Comparison of ENCODE assay signal across 16 cellular contexts in genomic region chr1:64098436-64098835, GRCh38.
DNase-seq lines count a peak whose midpoint lies in the region; ATAC-seq and TF ChIP-seq lines count a peak whose summit lies in the region.
"Had no signal": no experiment of that assay in that cellular context is flagged by ENCODE, and none has a peak within 500 bp of the region (broad histone marks: within the 10 kb centered on the region; RNA-seq: fewer than 3 reads in every experiment).

No MANE protein-coding gene starts in this region.

- ATAC-seq in Right ventricle myocardium inferior = peak; percentile 92
- peak in 7 of 8 donors; percentile 64 to 94 (median 79) for ATAC-seq in heart right ventricle
- ATAC-seq in HG02678 (IDR thresholded peaks at IDR 0.05; ENCODE audit: unreplicated experiment) = no peak

- H3K4me1 ChIP-seq in heart right ventricle = peaks cover 0 to 32% (median 12%) of the 10 kb centered on the region in 9 donors
- H3K4me1 ChIP-seq: BLaER1 treated with 17β-estradiol and CSF1 and Interleukin-3, amounts not matched to agents 10 nM and 100 nM had no signal

- no peak for TF ChIP-seq CTCF in heart right ventricle (IDR thresholded peaks at IDR 0.05)
- TF ChIP-seq CTCF in mesothelial cell of epicardium (IDR thresholded peaks at IDR 0.05; ENCODE audit: unreplicated experiment) = no peak

- DNase-seq in Right ventricle myocardium inferior (ENCODE audit: missing footprints) = no peak
- DNase-seq in cardiac septum (ENCODE audit: low spot score) = no peak
- DNase-seq in heart right ventricle = no peak
- DNase-seq in mesothelial cell of epicardium (ENCODE audit: low spot score in 2 of 2, unreplicated experiment in 2 of 2) = no peak
- no peak for DNase-seq in hepatic stellate cell (ENCODE audit: low spot score)
- DNase-seq in epidermal melanocyte (ENCODE audit: insufficient read length, low spot score) = no peak
- DNase-seq: CD8-positive, alpha-beta memory T cell; GF-D8; GOT3; KG1; NCI-H1048; NCI-H1436 treated with DMSO at 0.1 percent for 48 hours; NCI-H526 had no signal

- H3K27ac ChIP-seq in heart right ventricle = peak overlapping the region in 4 of 10 donors; percentile 18 to 43 (median 26)
- peak overlapping the region; percentile 56 for H3K27ac ChIP-seq in temporal lobe (ENCODE audit: low read depth, low read length)
- H3K27ac ChIP-seq: BLaER1 treated with 17β-estradiol and CSF1 and Interleukin-3, amounts not matched to agents 10 nM and 100 nM had no signal

- no peak overlapping the region for H3K4me3 ChIP-seq in heart right ventricle
- H3K4me3 ChIP-seq: BLaER1 treated with 17β-estradiol and CSF1 and Interleukin-3, amounts not matched to agents 10 nM and 100 nM had no signal

- H3K9me3 ChIP-seq in heart right ventricle = no peaks in the 10 kb centered on the region
- H3K9me3 ChIP-seq: BLaER1 treated with 17β-estradiol and CSF1 and Interleukin-3, amounts not matched to agents 10 nM and 100 nM had no signal

- 76 to 81% methylated on average over 1 of the region's 1 CpG for WGBS in heart right ventricle, 2 donors

- H3K36me3 ChIP-seq in heart right ventricle = no peaks in the 10 kb centered on the region
- H3K36me3 ChIP-seq: BLaER1 treated with 17β-estradiol and CSF1 and Interleukin-3, amounts not matched to agents 10 nM and 100 nM had no signal

- H3K4me3 Mint-ChIP-seq in mesothelial cell of epicardium = no peak overlapping the region
- H3K4me3 Mint-ChIP-seq: CD8-positive, alpha-beta memory T cell had no signal

- peaks cover 4% of the 10 kb centered on the region for H3K9me3 Mint-ChIP-seq in mesothelial cell of epicardium

- peak overlapping the region; percentile 76 for H3K27ac Mint-ChIP-seq in mesothelial cell of epicardium

- no peaks in the 10 kb centered on the region for H3K27me3 ChIP-seq in heart right ventricle
- H3K27me3 ChIP-seq: BLaER1 treated with 17β-estradiol and CSF1 and Interleukin-3, amounts not matched to agents 10 nM and 100 nM had no signal

- H3K27me3 Mint-ChIP-seq in mesothelial cell of epicardium (ENCODE audit: low read depth) = no peaks in the 10 kb centered on the region

- no peaks in the 10 kb centered on the region for H3K36me3 Mint-ChIP-seq in mesothelial cell of epicardium
- H3K36me3 Mint-ChIP-seq: CD8-positive, alpha-beta memory T cell had no signal

- H3K4me1 Mint-ChIP-seq in mesothelial cell of epicardium = peaks cover 44% of the 10 kb centered on the region
- H3K4me1 Mint-ChIP-seq: CD8-positive, alpha-beta memory T cell had no signal

- intact Hi-C loops in Right ventricle myocardium inferior (cut with DNase I) = no loop called here
- intact Hi-C loops in cardiac septum (cut with DNase I) = no loop called here
- intact Hi-C loops in heart right ventricle (cut with DNase I) = no loop called here
